ENCODE assay signal across 8 cellular contexts in genomic region chr18:21110667-21111350, GRCh38. TPM values are rescaled to one million over a fixed set of nuclear protein-coding genes. Genes with fewer than 3 reads are reported as not detected.
DNase-seq lines count a peak whose midpoint lies in the region; ATAC-seq and TF ChIP-seq lines count a peak whose summit lies in the region.

No MANE protein-coding gene starts in this region.

- H3K36me3 Mint-ChIP-seq in CD4-positive, alpha-beta memory T cell: peaks cover 6 to 16% of the 10 kb centered on the region in 2 donors

- no peaks in the 10 kb centered on the region for H3K9me3 ChIP-seq in CD4-positive, alpha-beta memory T cell (ENCODE audit: control insufficient read depth in 1 of 2, low read length in 2 of 2)
- no peaks in the 10 kb centered on the region for H3K9me3 ChIP-seq in right cardiac atrium (ENCODE audit: control insufficient read depth, low read length)

- intact Hi-C loops in CD4-positive, alpha-beta memory T cell (cut with micrococcal nuclease): loop anchor here (1.0 to 10.0 kb wide), 7 partner anchors 10 to 630 kb away; partner anchors contain the start of genes ABHD3 and MIB1
- intact Hi-C loops in right cardiac atrium (cut with DNase I): loop anchor here in 1 of 4 donors (10.0 kb wide), 1 partner anchor 106 kb away; no protein-coding TSS in a partner anchor

- peak overlapping the region; percentile 95 for H3K27ac ChIP-seq in CD4-positive, alpha-beta memory T cell (ENCODE audit: low read depth, low read length)
- peak overlapping the region; percentile 86 for H3K27ac ChIP-seq in adipose tissue (ENCODE audit: low read depth, low read length)
- H3K27ac ChIP-seq in right cardiac atrium (ENCODE audit: low read length): peak overlapping the region; percentile 91

- peak; percentile 66 to 78 (median 74) for DNase-seq in CD4-positive, alpha-beta memory T cell
- DNase-seq in HK-2 (ENCODE audit: unreplicated experiment): peak; percentile 30
- peak; percentile 49 for DNase-seq in SW480 (ENCODE audit: low spot score)
- peak; percentile 43 to 78 (median 69) for DNase-seq in right cardiac atrium
- DNase-seq in retinal pigment epithelial cell (ENCODE audit: low read depth): no peak
- DNase-seq in NCI-H1436 treated with DMSO at 0.1 percent for 48 hours (lab: John Stamatoyannopoulos, UW): no peak

- peak overlapping the region; percentile 86 to 96 (median 93) for H3K27ac Mint-ChIP-seq in CD4-positive, alpha-beta memory T cell

- no peaks in the 10 kb centered on the region for H3K9me3 Mint-ChIP-seq in CD4-positive, alpha-beta memory T cell

- H3K4me3 Mint-ChIP-seq in CD4-positive, alpha-beta memory T cell: peak overlapping the region in 1 of 8 donors; percentile 97

- TF ChIP-seq CTCF in retinal pigment epithelial cell (conservative IDR thresholded peaks at IDR 0.05; ENCODE audit: low read depth, low read length): no peak

- H3K36me3 ChIP-seq in CD4-positive, alpha-beta memory T cell (ENCODE audit: insufficient read depth, low read length): no peaks in the 10 kb centered on the region

- CTCF ChIA-PET in CD4-positive, alpha-beta memory T cell (lab: Charles Lee; ENCODE audit: partially characterized antibody): interaction anchor here (1.3 kb wide), 1 partner anchor 70 kb away, joined by 4 read pairs; no protein-coding TSS in a partner anchor

- no peaks in the 10 kb centered on the region for H3K27me3 Mint-ChIP-seq in CD4-positive, alpha-beta memory T cell

- WGBS in adipose tissue, 3 donors: 0 to 1% (median 0%) methylated on average over 34 to 47 of the region's 47 CpGs
- under 1% methylated on average over 47 of the region's 47 CpGs for WGBS in right cardiac atrium

- H3K27me3 ChIP-seq in CD4-positive, alpha-beta memory T cell (ENCODE audit: insufficient read depth, low read length): no peaks in the 10 kb centered on the region
- H3K27me3 ChIP-seq in right cardiac atrium (ENCODE audit: control insufficient read depth, insufficient read depth): no peaks in the 10 kb centered on the region

- H3K4me3 ChIP-seq in CD4-positive, alpha-beta memory T cell (ENCODE audit: low read length in 2 of 2): peak overlapping the region; percentile 76 to 96
- H3K4me3 ChIP-seq in right cardiac atrium (ENCODE audit: low read length) (peak overlapping the region; percentile 92), retinal pigment epithelial cell (ENCODE audit: low read length) (peak overlapping the region; percentile 77)

- peaks cover 49% of the 10 kb centered on the region for H3K4me1 ChIP-seq in CD4-positive, alpha-beta memory T cell (ENCODE audit: insufficient read depth, low read length)
- no peaks in the 10 kb centered on the region for H3K4me1 ChIP-seq in right cardiac atrium (ENCODE audit: control insufficient read depth, insufficient read depth, low read length)

- POLR2A ChIA-PET in CD4-positive, alpha-beta memory T cell (lab: Charles Lee; ENCODE audit: partially characterized antibody): interaction anchor here (0.9 to 2.1 kb wide), 7 partner anchors 11 to 593 kb away, joined by 3 to 18 read pairs (median 4); partner anchors contain the start of genes ABHD3 and ESCO1

- peaks cover 8 to 22% (median 14%) of the 10 kb centered on the region in 4 donors for H3K4me1 Mint-ChIP-seq in CD4-positive, alpha-beta memory T cell

- peak; percentile 28 for ATAC-seq in GM19455 (IDR thresholded peaks at IDR 0.05; ENCODE audit: unreplicated experiment)
- peak; percentile 1 to 15 for ATAC-seq in right cardiac atrium

RNA-seq across cellular contexts. Expression of gene ROCK1, which starts 0.8 kb away (rescaled TPM):
- total RNA-seq in CD4-positive, alpha-beta memory T cell: 10 to 100 TPM; 80.7 to 82.8 TPM
- polyA plus RNA-seq in CD4-positive, alpha-beta memory T cell: 10 to 100 TPM; 13.0 to 52.2 TPM
- polyA plus RNA-seq in adipose tissue (10 to 100 TPM in 2 of 3 donors, 1 to 10 TPM in 1; 5.7 to 22.8 (median 16.1) TPM), right cardiac atrium (13.3 TPM)
- total RNA-seq in right cardiac atrium: 10 to 100 TPM; 30.3 to 41.6 (median 36.7) TPM

Comparison
In these comparisons a context has a peak if more than half of its experiments do, and no peak if none do; other contexts are left out.
1. DNase-seq: peak in CD4-positive, alpha-beta memory T cell (5 of 5), HK-2 (single experiment), SW480 (single experiment) and right cardiac atrium (3 of 3); none in retinal pigment epithelial cell (single experiment) and NCI-H1436 treated with DMSO at 0.1 percent for 48 hours (single experiment).
2. Peak in every context shown above with its lines, with median percentiles within 50 percentile points of each other: H3K27ac ChIP-seq and H3K4me3 ChIP-seq.